In the genomic region with DNA sequence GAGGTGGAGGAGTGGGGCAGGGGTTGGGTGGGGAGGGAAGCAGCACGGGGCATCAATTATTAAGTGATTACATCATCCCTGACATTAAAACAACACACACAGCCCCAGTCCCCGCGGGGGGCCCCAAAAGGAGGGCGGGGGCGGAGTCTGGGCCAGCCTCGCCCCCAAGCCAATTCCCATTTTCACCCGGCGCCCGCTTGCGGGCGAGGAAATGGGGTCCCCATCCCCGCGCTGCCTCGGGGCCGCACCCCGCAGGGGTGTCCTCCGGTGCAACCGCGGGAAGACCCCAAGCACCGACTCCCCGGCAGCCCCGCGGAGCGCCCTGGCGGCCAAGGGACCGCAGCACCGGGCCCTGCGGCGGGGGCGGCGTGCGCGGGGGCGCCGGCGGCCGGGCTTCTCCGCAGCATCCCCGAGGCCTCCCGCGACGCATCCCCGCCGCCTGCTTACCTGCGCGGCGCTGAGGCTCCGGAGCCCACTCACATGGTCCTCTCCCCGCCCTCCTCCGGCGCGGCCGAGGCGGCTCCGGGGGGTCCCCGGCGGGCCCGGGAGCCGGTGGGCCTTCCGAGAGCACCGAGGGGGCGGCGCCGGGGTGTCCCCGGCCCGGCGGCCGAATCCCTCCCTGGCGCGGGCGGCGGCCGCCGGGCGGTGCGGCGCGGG, we compare ENCODE assay signal across 8 cellular contexts.
DNase-seq lines count a peak whose midpoint lies in the region; ATAC-seq and TF ChIP-seq lines count a peak whose summit lies in the region.

No MANE protein-coding gene starts in this region.

- H3K4me3 ChIP-seq in WI38 (ENCODE audit: low read depth, low read length), result peak overlapping the region; percentile 71
- peak overlapping the region; percentile 71 to 74 for H3K4me3 ChIP-seq in cardiac fibroblast (replicated peaks in 1 of 2; ENCODE audit: low read depth in 2 of 2, low read length in 2 of 2)

- no peaks in the 10 kb centered on the region for H3K27me3 ChIP-seq in layer of hippocampus (ENCODE audit: control insufficient read depth, insufficient read depth, low read length)

- H3K27ac ChIP-seq in layer of hippocampus (ENCODE audit: low read depth, low read length), result peak overlapping the region; percentile 83

- DNase-seq in AG20443 (ENCODE audit: low spot score), result peak; percentile 54
- peak; percentile 48 to 61 for DNase-seq in cardiac fibroblast (ENCODE audit: low read depth in 2 of 2)
- peak; percentile 35 to 37 for DNase-seq in stimulated activated CD4-positive, alpha-beta T cell treated with anti-CD3 and anti-CD28 coated beads, Interleukin-2, amount 100 ng/mL, for 48 hours
- DNase-seq in cerebellar cortex (ENCODE audit: low spot score), result no peak

- ATAC-seq in GM19455 (IDR thresholded peaks at IDR 0.05; ENCODE audit: unreplicated experiment), result peak; percentile 27
- peak; percentile 15 for ATAC-seq in HG03565 (IDR thresholded peaks at IDR 0.05; ENCODE audit: unreplicated experiment)

- TF ChIP-seq CTCF in WI38 (IDR thresholded peaks at IDR 0.05; ENCODE audit: low read depth, low read length) (no peak), cardiac fibroblast (IDR thresholded peaks at IDR 0.05; ENCODE audit: low read depth, low read length) (no peak)
